1 cellular context compared by ENCODE assay signal in the genomic region with DNA sequence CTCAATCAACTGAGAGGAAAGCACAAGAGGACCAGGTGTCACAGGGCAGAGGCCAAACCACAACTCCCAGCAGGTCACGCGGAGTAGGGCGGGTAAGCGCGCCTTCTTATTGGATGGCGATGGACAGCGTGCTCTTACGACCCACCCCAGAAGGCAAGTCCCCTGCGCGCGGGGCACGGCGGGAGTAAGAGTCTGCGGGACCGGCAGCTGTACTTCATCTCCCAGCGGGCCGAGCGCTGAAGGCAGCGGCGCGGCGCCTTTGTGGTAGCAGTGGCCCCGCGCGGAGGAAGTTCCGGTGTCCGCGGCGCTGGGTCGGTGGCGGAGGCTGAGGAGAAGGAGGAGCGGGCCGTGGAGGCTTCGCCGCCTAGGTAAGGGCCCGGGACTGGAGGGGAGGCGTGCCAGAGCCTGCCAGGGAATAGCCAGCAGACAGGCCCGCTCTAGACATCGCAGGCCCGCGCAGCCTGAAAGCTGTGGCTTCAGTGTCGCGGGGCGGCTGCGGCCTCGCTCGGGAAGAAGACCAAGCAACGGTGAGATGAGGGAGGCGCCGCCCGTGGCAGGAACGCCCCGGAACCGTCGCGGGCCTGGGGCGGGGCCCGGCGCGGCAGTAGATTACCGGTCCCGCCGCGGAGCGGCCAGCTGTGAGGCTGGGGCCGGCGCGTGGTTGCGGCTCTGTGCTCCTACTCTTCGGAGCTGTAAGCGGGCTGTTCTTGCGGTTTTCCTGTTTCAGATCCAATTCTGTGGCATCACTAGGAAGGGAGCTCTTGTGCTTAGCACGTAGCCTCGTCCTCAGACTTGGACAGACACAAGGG.
TF ChIP-seq lines count a peak whose summit lies in the region.

A gene with protein sequence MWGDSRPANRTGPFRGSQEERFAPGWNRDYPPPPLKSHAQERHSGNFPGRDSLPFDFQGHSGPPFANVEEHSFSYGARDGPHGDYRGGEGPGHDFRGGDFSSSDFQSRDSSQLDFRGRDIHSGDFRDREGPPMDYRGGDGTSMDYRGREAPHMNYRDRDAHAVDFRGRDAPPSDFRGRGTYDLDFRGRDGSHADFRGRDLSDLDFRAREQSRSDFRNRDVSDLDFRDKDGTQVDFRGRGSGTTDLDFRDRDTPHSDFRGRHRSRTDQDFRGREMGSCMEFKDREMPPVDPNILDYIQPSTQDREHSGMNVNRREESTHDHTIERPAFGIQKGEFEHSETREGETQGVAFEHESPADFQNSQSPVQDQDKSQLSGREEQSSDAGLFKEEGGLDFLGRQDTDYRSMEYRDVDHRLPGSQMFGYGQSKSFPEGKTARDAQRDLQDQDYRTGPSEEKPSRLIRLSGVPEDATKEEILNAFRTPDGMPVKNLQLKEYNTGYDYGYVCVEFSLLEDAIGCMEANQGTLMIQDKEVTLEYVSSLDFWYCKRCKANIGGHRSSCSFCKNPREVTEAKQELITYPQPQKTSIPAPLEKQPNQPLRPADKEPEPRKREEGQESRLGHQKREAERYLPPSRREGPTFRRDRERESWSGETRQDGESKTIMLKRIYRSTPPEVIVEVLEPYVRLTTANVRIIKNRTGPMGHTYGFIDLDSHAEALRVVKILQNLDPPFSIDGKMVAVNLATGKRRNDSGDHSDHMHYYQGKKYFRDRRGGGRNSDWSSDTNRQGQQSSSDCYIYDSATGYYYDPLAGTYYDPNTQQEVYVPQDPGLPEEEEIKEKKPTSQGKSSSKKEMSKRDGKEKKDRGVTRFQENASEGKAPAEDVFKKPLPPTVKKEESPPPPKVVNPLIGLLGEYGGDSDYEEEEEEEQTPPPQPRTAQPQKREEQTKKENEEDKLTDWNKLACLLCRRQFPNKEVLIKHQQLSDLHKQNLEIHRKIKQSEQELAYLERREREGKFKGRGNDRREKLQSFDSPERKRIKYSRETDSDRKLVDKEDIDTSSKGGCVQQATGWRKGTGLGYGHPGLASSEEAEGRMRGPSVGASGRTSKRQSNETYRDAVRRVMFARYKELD (plus strand): TSS at position 293 of the 809 bp plus-strand sequence. CDS start 22,492 bp downstream, outside the sequence.

TF ChIP-seq in HepG2, 621 proteins besides CTCF, POLR2A, EP300 and RAD21 (continued from another document and continues in another):
- TF ChIP-seq, protein P1, sequence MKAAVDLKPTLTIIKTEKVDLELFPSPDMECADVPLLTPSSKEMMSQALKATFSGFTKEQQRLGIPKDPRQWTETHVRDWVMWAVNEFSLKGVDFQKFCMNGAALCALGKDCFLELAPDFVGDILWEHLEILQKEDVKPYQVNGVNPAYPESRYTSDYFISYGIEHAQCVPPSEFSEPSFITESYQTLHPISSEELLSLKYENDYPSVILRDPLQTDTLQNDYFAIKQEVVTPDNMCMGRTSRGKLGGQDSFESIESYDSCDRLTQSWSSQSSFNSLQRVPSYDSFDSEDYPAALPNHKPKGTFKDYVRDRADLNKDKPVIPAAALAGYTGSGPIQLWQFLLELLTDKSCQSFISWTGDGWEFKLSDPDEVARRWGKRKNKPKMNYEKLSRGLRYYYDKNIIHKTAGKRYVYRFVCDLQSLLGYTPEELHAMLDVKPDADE (CRISPR knock-in tag; IDR thresholded peaks at IDR 0.05): no peak; the same call in 1 of the 2 replicates
- TF ChIP-seq SIX4 (CRISPR knock-in tag; IDR thresholded peaks at IDR 0.05) (0 out of 2 replicates have a peak, but pooled peaks have one; percentile 35), SKI (IDR thresholded peaks at IDR 0.05; ENCODE audit: partially characterized antibody) (peak; percentile 44), ZFP36L1 (CRISPR knock-in tag; IDR thresholded peaks at IDR 0.05) (peak; percentile 71; the same call in 1 of the 2 replicates), SALL1 (CRISPR knock-in tag; IDR thresholded peaks at IDR 0.05) (peak; percentile 72), RXRB (CRISPR knock-in tag; IDR thresholded peaks at IDR 0.05; ENCODE audit: borderline replicate concordance) (peak; percentile 34), ZNF431 (CRISPR knock-in tag; IDR thresholded peaks at IDR 0.05; ENCODE audit: borderline replicate concordance, low read depth) (0 out of 2 replicates have a peak, but pooled peaks have one; percentile 85), HNRNPH1 (optimal IDR thresholded peaks at IDR 0.05; ENCODE audit: low read depth, low read length) (no peak), RFX5 (IDR thresholded peaks at IDR 0.05; ENCODE audit: low read depth, low read length) (0 out of 2 replicates have a peak, but pooled peaks have one; percentile 15), XRCC5 (optimal IDR thresholded peaks at IDR 0.05; ENCODE audit: low read length) (peak; percentile 50), NRL (CRISPR knock-in tag; IDR thresholded peaks at IDR 0.05; ENCODE audit: borderline replicate concordance) (no peak; the same call in none of the 2 replicates), ATF7-NPFF (CRISPR knock-in tag; IDR thresholded peaks at IDR 0.05; ENCODE audit: low read depth) (peak; percentile 80; the same call in 1 of the 2 replicates), RARG (CRISPR knock-in tag; IDR thresholded peaks at IDR 0.05; ENCODE audit: low read depth) (no peak), NPAS2 (CRISPR knock-in tag; IDR thresholded peaks at IDR 0.05; ENCODE audit: borderline replicate concordance) (no peak), SSRP1 (CRISPR knock-in tag; IDR thresholded peaks at IDR 0.05) (peak; percentile 79; the same call in 1 of the 2 replicates), ZFY (CRISPR knock-in tag; IDR thresholded peaks at IDR 0.05) (peak; percentile 100), ZNF251 (CRISPR knock-in tag; IDR thresholded peaks at IDR 0.05) (no peak), ZNF564 (CRISPR knock-in tag; IDR thresholded peaks at IDR 0.05) (peak; percentile 12; the same call in 1 of the 2 replicates), ZNF383 (CRISPR knock-in tag; IDR thresholded peaks at IDR 0.05; ENCODE audit: borderline replicate concordance) (no peak), IRX3 (CRISPR knock-in tag; IDR thresholded peaks at IDR 0.05; ENCODE audit: borderline replicate concordance, low read depth) (no peak), JUND (CRISPR knock-in tag; IDR thresholded peaks at IDR 0.05) (no peak), ZIK1 (CRISPR knock-in tag; IDR thresholded peaks at IDR 0.05; ENCODE audit: borderline replicate concordance, low read depth) (peak; percentile 60), ZNF746 (CRISPR knock-in tag; IDR thresholded peaks at IDR 0.05) (0 out of 2 replicates have a peak, but pooled peaks have one; percentile 18), ZSCAN21 (CRISPR knock-in tag; IDR thresholded peaks at IDR 0.05; ENCODE audit: borderline replicate concordance) (peak; percentile 68), SIN3B (IDR thresholded peaks at IDR 0.05; ENCODE audit: low read length) (no peak), SNRNP70 (IDR thresholded peaks at IDR 0.05; ENCODE audit: low read depth, low read length) (no peak), FOXK1 (CRISPR knock-in tag; IDR thresholded peaks at IDR 0.05; ENCODE audit: borderline replicate concordance, low read depth) (peak; percentile 76), AHR (CRISPR knock-in tag; IDR thresholded peaks at IDR 0.05) (peak; percentile 76), ZNF232 (CRISPR knock-in tag; IDR thresholded peaks at IDR 0.05; ENCODE audit: borderline replicate concordance) (peak; percentile 65; the same call in 1 of the 2 replicates), LCORL (IDR thresholded peaks at IDR 0.05) (no peak), LCORL (CRISPR knock-in tag; IDR thresholded peaks at IDR 0.05) (peak; percentile 66), ZNF230 (CRISPR knock-in tag; IDR thresholded peaks at IDR 0.05) (peak; percentile 44), ERF (CRISPR knock-in tag; IDR thresholded peaks at IDR 0.05) (0 out of 2 replicates have a peak, but pooled peaks have one; percentile 85), ZNF577 (CRISPR knock-in tag; IDR thresholded peaks at IDR 0.05; ENCODE audit: borderline replicate concordance, low read depth) (no peak), ZNF790 (CRISPR knock-in tag; IDR thresholded peaks at IDR 0.05; ENCODE audit: borderline replicate concordance) (peak; percentile 81; the same call in 1 of the 2 replicates), ZNF709 (CRISPR knock-in tag; IDR thresholded peaks at IDR 0.05) (peak; percentile 60; the same call in 1 of the 2 replicates), PRPF4 (IDR thresholded peaks at IDR 0.05; ENCODE audit: low read depth, low read length, poor library complexity, severe bottlenecking) (no peak), CCDC6 (CRISPR knock-in tag; IDR thresholded peaks at IDR 0.05) (peak; percentile 58; the same call in 1 of the 2 replicates), ZBTB20 (CRISPR knock-in tag; IDR thresholded peaks at IDR 0.05; ENCODE audit: borderline replicate concordance, low read depth) (no peak), RCOR2 (CRISPR knock-in tag; IDR thresholded peaks at IDR 0.05) (no peak; the same call in 1 of the 2 replicates), SMAD9 (CRISPR knock-in tag; IDR thresholded peaks at IDR 0.05) (no peak), NR2F2 (IDR thresholded peaks at IDR 0.05; ENCODE audit: borderline replicate concordance, low read depth) (no peak; the same call in 1 of the 2 replicates), KDM1A (CRISPR knock-in tag; IDR thresholded peaks at IDR 0.05) (no peak)
- TF ChIP-seq, protein P2, sequence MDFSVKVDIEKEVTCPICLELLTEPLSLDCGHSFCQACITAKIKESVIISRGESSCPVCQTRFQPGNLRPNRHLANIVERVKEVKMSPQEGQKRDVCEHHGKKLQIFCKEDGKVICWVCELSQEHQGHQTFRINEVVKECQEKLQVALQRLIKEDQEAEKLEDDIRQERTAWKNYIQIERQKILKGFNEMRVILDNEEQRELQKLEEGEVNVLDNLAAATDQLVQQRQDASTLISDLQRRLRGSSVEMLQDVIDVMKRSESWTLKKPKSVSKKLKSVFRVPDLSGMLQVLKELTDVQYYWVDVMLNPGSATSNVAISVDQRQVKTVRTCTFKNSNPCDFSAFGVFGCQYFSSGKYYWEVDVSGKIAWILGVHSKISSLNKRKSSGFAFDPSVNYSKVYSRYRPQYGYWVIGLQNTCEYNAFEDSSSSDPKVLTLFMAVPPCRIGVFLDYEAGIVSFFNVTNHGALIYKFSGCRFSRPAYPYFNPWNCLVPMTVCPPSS (IDR thresholded peaks at IDR 0.05): no peak
- TF ChIP-seq, protein P3, sequence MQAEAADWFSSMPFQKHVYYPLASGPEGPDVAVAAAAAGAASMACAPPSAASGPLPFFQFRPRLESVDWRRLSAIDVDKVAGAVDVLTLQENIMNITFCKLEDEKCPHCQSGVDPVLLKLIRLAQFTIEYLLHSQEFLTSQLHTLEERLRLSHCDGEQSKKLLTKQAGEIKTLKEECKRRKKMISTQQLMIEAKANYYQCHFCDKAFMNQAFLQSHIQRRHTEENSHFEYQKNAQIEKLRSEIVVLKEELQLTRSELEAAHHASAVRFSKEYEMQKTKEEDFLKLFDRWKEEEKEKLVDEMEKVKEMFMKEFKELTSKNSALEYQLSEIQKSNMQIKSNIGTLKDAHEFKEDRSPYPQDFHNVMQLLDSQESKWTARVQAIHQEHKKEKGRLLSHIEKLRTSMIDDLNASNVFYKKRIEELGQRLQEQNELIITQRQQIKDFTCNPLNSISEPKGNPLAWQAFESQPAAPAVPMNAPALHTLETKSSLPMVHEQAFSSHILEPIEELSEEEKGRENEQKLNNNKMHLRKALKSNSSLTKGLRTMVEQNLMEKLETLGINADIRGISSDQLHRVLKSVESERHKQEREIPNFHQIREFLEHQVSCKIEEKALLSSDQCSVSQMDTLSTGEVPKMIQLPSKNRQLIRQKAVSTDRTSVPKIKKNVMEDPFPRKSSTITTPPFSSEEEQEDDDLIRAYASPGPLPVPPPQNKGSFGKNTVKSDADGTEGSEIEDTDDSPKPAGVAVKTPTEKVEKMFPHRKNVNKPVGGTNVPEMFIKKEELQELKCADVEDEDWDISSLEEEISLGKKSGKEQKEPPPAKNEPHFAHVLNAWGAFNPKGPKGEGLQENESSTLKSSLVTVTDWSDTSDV (CRISPR knock-in tag; IDR thresholded peaks at IDR 0.05): no peak
- TF ChIP-seq, protein P4, sequence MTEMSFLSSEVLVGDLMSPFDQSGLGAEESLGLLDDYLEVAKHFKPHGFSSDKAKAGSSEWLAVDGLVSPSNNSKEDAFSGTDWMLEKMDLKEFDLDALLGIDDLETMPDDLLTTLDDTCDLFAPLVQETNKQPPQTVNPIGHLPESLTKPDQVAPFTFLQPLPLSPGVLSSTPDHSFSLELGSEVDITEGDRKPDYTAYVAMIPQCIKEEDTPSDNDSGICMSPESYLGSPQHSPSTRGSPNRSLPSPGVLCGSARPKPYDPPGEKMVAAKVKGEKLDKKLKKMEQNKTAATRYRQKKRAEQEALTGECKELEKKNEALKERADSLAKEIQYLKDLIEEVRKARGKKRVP (CRISPR knock-in tag; IDR thresholded peaks at IDR 0.05): peak in 1 of 2 experiments; percentile 68; a peak in 2 of 4 replicates
- TF ChIP-seq, protein P5, sequence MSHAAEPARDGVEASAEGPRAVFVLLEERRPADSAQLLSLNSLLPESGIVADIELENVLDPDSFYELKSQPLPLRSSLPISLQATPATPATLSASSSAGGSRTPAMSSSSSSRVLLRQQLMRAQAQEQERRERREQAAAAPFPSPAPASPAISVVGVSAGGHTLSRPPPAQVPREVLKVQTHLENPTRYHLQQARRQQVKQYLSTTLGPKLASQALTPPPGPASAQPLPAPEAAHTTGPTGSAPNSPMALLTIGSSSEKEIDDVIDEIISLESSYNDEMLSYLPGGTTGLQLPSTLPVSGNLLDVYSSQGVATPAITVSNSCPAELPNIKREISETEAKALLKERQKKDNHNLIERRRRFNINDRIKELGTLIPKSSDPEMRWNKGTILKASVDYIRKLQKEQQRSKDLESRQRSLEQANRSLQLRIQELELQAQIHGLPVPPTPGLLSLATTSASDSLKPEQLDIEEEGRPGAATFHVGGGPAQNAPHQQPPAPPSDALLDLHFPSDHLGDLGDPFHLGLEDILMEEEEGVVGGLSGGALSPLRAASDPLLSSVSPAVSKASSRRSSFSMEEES (CRISPR knock-in tag; IDR thresholded peaks at IDR 0.05): peak; percentile 71
- TF ChIP-seq, protein P6, sequence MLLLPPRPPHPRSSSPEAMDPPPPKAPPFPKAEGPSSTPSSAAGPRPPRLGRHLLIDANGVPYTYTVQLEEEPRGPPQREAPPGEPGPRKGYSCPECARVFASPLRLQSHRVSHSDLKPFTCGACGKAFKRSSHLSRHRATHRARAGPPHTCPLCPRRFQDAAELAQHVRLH (CRISPR knock-in tag; IDR thresholded peaks at IDR 0.05; ENCODE audit: borderline replicate concordance, low read depth): peak; percentile 89; the same call in 1 of the 2 replicates
- TF ChIP-seq, protein P7, sequence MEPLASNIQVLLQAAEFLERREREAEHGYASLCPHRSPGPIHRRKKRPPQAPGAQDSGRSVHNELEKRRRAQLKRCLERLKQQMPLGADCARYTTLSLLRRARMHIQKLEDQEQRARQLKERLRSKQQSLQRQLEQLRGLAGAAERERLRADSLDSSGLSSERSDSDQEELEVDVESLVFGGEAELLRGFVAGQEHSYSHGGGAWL (CRISPR knock-in tag; IDR thresholded peaks at IDR 0.05): peak; percentile 74
- TF ChIP-seq, protein P8, sequence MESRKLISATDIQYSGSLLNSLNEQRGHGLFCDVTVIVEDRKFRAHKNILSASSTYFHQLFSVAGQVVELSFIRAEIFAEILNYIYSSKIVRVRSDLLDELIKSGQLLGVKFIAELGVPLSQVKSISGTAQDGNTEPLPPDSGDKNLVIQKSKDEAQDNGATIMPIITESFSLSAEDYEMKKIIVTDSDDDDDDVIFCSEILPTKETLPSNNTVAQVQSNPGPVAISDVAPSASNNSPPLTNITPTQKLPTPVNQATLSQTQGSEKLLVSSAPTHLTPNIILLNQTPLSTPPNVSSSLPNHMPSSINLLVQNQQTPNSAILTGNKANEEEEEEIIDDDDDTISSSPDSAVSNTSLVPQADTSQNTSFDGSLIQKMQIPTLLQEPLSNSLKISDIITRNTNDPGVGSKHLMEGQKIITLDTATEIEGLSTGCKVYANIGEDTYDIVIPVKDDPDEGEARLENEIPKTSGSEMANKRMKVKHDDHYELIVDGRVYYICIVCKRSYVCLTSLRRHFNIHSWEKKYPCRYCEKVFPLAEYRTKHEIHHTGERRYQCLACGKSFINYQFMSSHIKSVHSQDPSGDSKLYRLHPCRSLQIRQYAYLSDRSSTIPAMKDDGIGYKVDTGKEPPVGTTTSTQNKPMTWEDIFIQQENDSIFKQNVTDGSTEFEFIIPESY (CRISPR knock-in tag; IDR thresholded peaks at IDR 0.05): peak; percentile 27; the same call in 1 of the 2 replicates
